ENCODE assay signal across 13 cellular contexts in genomic region chr7:32259917-32260596, GRCh38.
A peak's percentile ranks its signal among the peaks of the same experiment; 100 is the strongest.
DNase-seq lines count a peak whose midpoint lies in the region; ATAC-seq, FAIRE-seq and TF ChIP-seq lines count a peak whose summit lies in the region.
"Had no signal": no experiment of that assay in that cellular context is flagged by ENCODE, and none has a peak within 500 bp of the region (broad histone marks: within the 10 kb centered on the region; RNA-seq: fewer than 3 reads in every experiment).

No MANE protein-coding gene starts in this region.

- no peak overlapping the region for H3K4me3 Mint-ChIP-seq in MCF 10A (ENCODE audit: unreplicated experiment)
- H3K4me3 Mint-ChIP-seq in activated T-helper 1 cell treated with anti-CD3 and anti-CD28 coated beads, Interleukin-12 subunit alpha, Interleukin-12 subunit beta, Interleukin-2, Interleukin-4 antibody, amounts not matched to agents 30 ng/mL and 10 ng/mL and 1 ng/mL, durations not matched to agents 14 hours and 24 hours and 36 hours: no peak overlapping the region
- H3K4me3 Mint-ChIP-seq: CD8-positive, alpha-beta T cell; dendritic cell treated with granulocyte-macrophage colony-stimulating factor and Interleukin-4, amounts not matched to agents 40 ng/mL and 50 ng/mL, for 4 days had no signal

- intact Hi-C loops in kidney (cut with DNase I): no loop called here
- intact Hi-C loops in MCF 10A (cut with micrococcal nuclease): no loop called here
- intact Hi-C loops in activated T-helper 1 cell treated with anti-CD3 and anti-CD28 coated beads, Interleukin-12 subunit alpha, Interleukin-12 subunit beta, Interleukin-2, Interleukin-4 antibody, amounts not matched to agents 30 ng/mL and 10 ng/mL and 1 ng/mL, durations not matched to agents 14 hours and 24 hours and 36 hours (cut with micrococcal nuclease): no loop called here

- FAIRE-seq in GM12892 (lab: Jason Lieb, UNC) (peak; percentile 95), kidney (lab: Jason Lieb, UNC) (no peak)
- FAIRE-seq: H54 had no signal

- peak; percentile 94 for ATAC-seq in GM19438 (IDR thresholded peaks at IDR 0.05; ENCODE audit: low read depth, unreplicated experiment)
- ATAC-seq in HG02973 (IDR thresholded peaks at IDR 0.05; ENCODE audit: unreplicated experiment): peak; percentile 93
- ATAC-seq: CD8-positive, alpha-beta T cell had no signal

- POLR2A ChIA-PET in MCF 10A (lab: Yijun Ruan, JAX): no interaction called here

- H3K27ac Mint-ChIP-seq in MCF 10A (ENCODE audit: low read depth, unreplicated experiment): no peak overlapping the region
- H3K27ac Mint-ChIP-seq in activated T-helper 1 cell treated with anti-CD3 and anti-CD28 coated beads, Interleukin-12 subunit alpha, Interleukin-12 subunit beta, Interleukin-2, Interleukin-4 antibody, amounts not matched to agents 30 ng/mL and 10 ng/mL and 1 ng/mL, durations not matched to agents 14 hours and 24 hours and 36 hours: no peak overlapping the region
- H3K27ac Mint-ChIP-seq: CD8-positive, alpha-beta T cell; dendritic cell treated with granulocyte-macrophage colony-stimulating factor and Interleukin-4, amounts not matched to agents 40 ng/mL and 50 ng/mL, for 4 days had no signal

- TF ChIP-seq EP300 in suprapubic skin (IDR thresholded peaks at IDR 0.05): no peak

- H3K4me1 Mint-ChIP-seq in MCF 10A (ENCODE audit: insufficient read depth, unreplicated experiment): no peaks in the 10 kb centered on the region
- no peaks in the 10 kb centered on the region for H3K4me1 Mint-ChIP-seq in activated T-helper 1 cell treated with anti-CD3 and anti-CD28 coated beads, Interleukin-12 subunit alpha, Interleukin-12 subunit beta, Interleukin-2, Interleukin-4 antibody, amounts not matched to agents 30 ng/mL and 10 ng/mL and 1 ng/mL, durations not matched to agents 14 hours and 24 hours and 36 hours (ENCODE audit: low read depth)

- CTCF ChIA-PET in MCF 10A (lab: Yijun Ruan, JAX): interaction anchor here (0.8 to 0.9 kb wide), 2 partner anchors 18 to 129 kb away, joined by 3 read pairs; no protein-coding TSS in a partner anchor

- TF ChIP-seq CTCF in kidney (IDR thresholded peaks at IDR 0.05; ENCODE audit: borderline replicate concordance, extremely low read depth, insufficient read depth) (no peak), MCF 10A (IDR thresholded peaks at IDR 0.05; ENCODE audit: unreplicated experiment) (no peak), suprapubic skin (IDR thresholded peaks at IDR 0.05) (no peak)

- H3K9me3 ChIP-seq in kidney (ENCODE audit: control insufficient read depth in 1 of 2, low read length in 2 of 2) (no peaks in the 10 kb centered on the region), suprapubic skin (no peaks in the 10 kb centered on the region)
- H3K9me3 ChIP-seq: neutrophil had no signal

- H3K4me1 ChIP-seq in kidney (ENCODE audit: control insufficient read depth in 1 of 2, insufficient read depth in 1 of 2, low read depth in 1 of 2, low read length in 2 of 2) (no peaks in the 10 kb centered on the region), suprapubic skin (no peaks in the 10 kb centered on the region)

- H3K4me3 ChIP-seq in kidney (ENCODE audit: low read length in 2 of 2) (no peak overlapping the region), suprapubic skin (no peak overlapping the region)

- no peak overlapping the region for H3K9ac ChIP-seq in kidney (ENCODE audit: low read length in 2 of 2)

- H3K27ac ChIP-seq in kidney (ENCODE audit: low read depth in 2 of 2, low read length in 2 of 2): no peak overlapping the region
- H3K27ac ChIP-seq in suprapubic skin: no peak overlapping the region
- H3K27ac ChIP-seq: neutrophil had no signal

- no peaks in the 10 kb centered on the region for H3K36me3 ChIP-seq in kidney (ENCODE audit: control insufficient read depth in 1 of 2, insufficient read depth in 2 of 2, low read length in 2 of 2)
- no peaks in the 10 kb centered on the region for H3K36me3 ChIP-seq in suprapubic skin
- H3K36me3 ChIP-seq: neutrophil had no signal

- BruUV-seq in MCF 10A (replicated peaks; lab: Mats Ljungman, UMichigan): no TSS peak

- H3K36me3 Mint-ChIP-seq in MCF 10A (ENCODE audit: insufficient read depth, unreplicated experiment): no peaks in the 10 kb centered on the region
- no peaks in the 10 kb centered on the region for H3K36me3 Mint-ChIP-seq in activated T-helper 1 cell treated with anti-CD3 and anti-CD28 coated beads, Interleukin-12 subunit alpha, Interleukin-12 subunit beta, Interleukin-2, Interleukin-4 antibody, amounts not matched to agents 30 ng/mL and 10 ng/mL and 1 ng/mL, durations not matched to agents 14 hours and 24 hours and 36 hours (ENCODE audit: low read depth)
- H3K36me3 Mint-ChIP-seq: CD8-positive, alpha-beta T cell had no signal

- no peaks in the 10 kb centered on the region for H3K27me3 Mint-ChIP-seq in MCF 10A (ENCODE audit: insufficient read depth, unreplicated experiment)
- H3K27me3 Mint-ChIP-seq in activated T-helper 1 cell treated with anti-CD3 and anti-CD28 coated beads, Interleukin-12 subunit alpha, Interleukin-12 subunit beta, Interleukin-2, Interleukin-4 antibody, amounts not matched to agents 30 ng/mL and 10 ng/mL and 1 ng/mL, durations not matched to agents 14 hours and 24 hours and 36 hours (ENCODE audit: insufficient read depth): no peaks in the 10 kb centered on the region
- H3K27me3 Mint-ChIP-seq: dendritic cell treated with granulocyte-macrophage colony-stimulating factor and Interleukin-4, amounts not matched to agents 40 ng/mL and 50 ng/mL, for 4 days had no signal

- TF ChIP-seq POLR2A in GM12892 (IDR thresholded peaks at IDR 0.05; ENCODE audit: low read depth, low read length) (no peak), suprapubic skin (IDR thresholded peaks at IDR 0.05) (no peak)

- WGBS in suprapubic skin: 72% methylated on average over 13 of the region's 13 CpGs

- H3K27me3 ChIP-seq in suprapubic skin: no peaks in the 10 kb centered on the region
- H3K27me3 ChIP-seq: neutrophil had no signal

- no peaks in the 10 kb centered on the region for H3K9me3 Mint-ChIP-seq in MCF 10A (ENCODE audit: unreplicated experiment)
- H3K9me3 Mint-ChIP-seq in activated T-helper 1 cell treated with anti-CD3 and anti-CD28 coated beads, Interleukin-12 subunit alpha, Interleukin-12 subunit beta, Interleukin-2, Interleukin-4 antibody, amounts not matched to agents 30 ng/mL and 10 ng/mL and 1 ng/mL, durations not matched to agents 14 hours and 24 hours and 36 hours: no peaks in the 10 kb centered on the region
- H3K9me3 Mint-ChIP-seq: CD8-positive, alpha-beta T cell; dendritic cell treated with granulocyte-macrophage colony-stimulating factor and Interleukin-4, amounts not matched to agents 40 ng/mL and 50 ng/mL, for 4 days had no signal

- peak; percentile 29 for DNase-seq in GM12892 (ENCODE audit: insufficient read length)
- peak; percentile 65 for DNase-seq in NCI-H2107 treated with DMSO at 0.1 percent for 48 hours (lab: John Stamatoyannopoulos, UW; ENCODE audit: unreplicated experiment)
- DNase-seq in kidney: no peak
- no peak for DNase-seq in MCF 10A (ENCODE audit: unreplicated experiment)
- DNase-seq in suprapubic skin (ENCODE audit: low spot score in 2 of 2): no peak
- DNase-seq in activated T-helper 1 cell treated with anti-CD3 and anti-CD28 coated beads, Interleukin-12 subunit alpha, Interleukin-12 subunit beta, Interleukin-2, Interleukin-4 antibody, amounts not matched to agents 30 ng/mL and 10 ng/mL and 1 ng/mL, durations not matched to agents 14 hours and 24 hours and 36 hours (ENCODE audit: low spot score): no peak
- DNase-seq: CD8-positive, alpha-beta T cell; NCI-H1436 treated with DMSO at 0.1 percent for 48 hours had no signal

Comparison
In these comparisons a context has a peak if more than half of its experiments do, and no peak if none do; other contexts are left out.
1. DNase-seq: peak in GM12892 (single experiment) and NCI-H2107 treated with DMSO at 0.1 percent for 48 hours (single experiment); none in kidney (single experiment), MCF 10A (single experiment), suprapubic skin (0 of 2) and activated T-helper 1 cell treated with anti-CD3 and anti-CD28 coated beads, Interleukin-12 subunit alpha, Interleukin-12 subunit beta, Interleukin-2, Interleukin-4 antibody, amounts not matched to agents 30 ng/mL and 10 ng/mL and 1 ng/mL, durations not matched to agents 14 hours and 24 hours and 36 hours (single experiment).